10 cellular contexts compared by ENCODE assay signal in the genomic region with DNA sequence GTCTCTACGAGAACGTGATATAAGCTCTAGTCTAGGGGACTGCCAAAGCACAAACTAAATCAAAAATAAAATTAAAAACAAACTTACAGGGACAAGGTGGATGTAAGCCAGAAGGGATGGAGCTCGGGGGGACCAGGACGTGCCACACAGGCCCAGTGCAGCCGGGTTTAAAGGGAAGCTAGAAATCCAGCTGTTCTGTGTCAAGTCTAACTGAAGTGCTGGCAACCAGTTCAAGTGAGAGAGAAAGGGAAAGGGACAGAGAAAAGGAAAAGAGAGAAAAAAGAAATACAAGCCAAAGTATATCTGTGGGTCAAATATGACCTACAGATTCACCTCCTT.
A peak's percentile ranks its signal among the peaks of the same experiment; 100 is the strongest.
DNase-seq lines count a peak whose midpoint lies in the region; ATAC-seq and TF ChIP-seq lines count a peak whose summit lies in the region.
"Had no signal": no experiment of that assay in that cellular context is flagged by ENCODE, and none has a peak within 500 bp of the region (broad histone marks: within the 10 kb centered on the region; RNA-seq: fewer than 3 reads in every experiment).

No MANE protein-coding gene starts in this region.

- peaks cover 10% of the 10 kb centered on the region for H3K36me3 ChIP-seq in SJSA1
- no peaks in the 10 kb centered on the region for H3K36me3 ChIP-seq in esophagus squamous epithelium

- H3K27me3 Mint-ChIP-seq in osteocyte (ENCODE audit: unreplicated experiment) = no peaks in the 10 kb centered on the region

- no peak for ATAC-seq in HG03095 (IDR thresholded peaks at IDR 0.05; ENCODE audit: unreplicated experiment)
- no peak for ATAC-seq in GM18520 (IDR thresholded peaks at IDR 0.05; ENCODE audit: unreplicated experiment)

- peaks cover 75% of the 10 kb centered on the region for H3K4me1 Mint-ChIP-seq in osteocyte (ENCODE audit: unreplicated experiment)

- H3K27ac Mint-ChIP-seq in osteocyte (ENCODE audit: unreplicated experiment) = peak overlapping the region; percentile 90

- peak overlapping the region; percentile 36 for H3K4me3 Mint-ChIP-seq in osteocyte (ENCODE audit: unreplicated experiment)

- H3K4me1 ChIP-seq in SJSA1 (replicated peaks) = peaks cover 73% of the 10 kb centered on the region
- H3K4me1 ChIP-seq in esophagus squamous epithelium = peaks cover 16 to 99% (median 35%) of the 10 kb centered on the region in 3 donors

- H3K4me3 ChIP-seq in AG09309 (ENCODE audit: control insufficient read depth, low read depth, low read length) (peak overlapping the region; percentile 34), SJSA1 (peak overlapping the region; percentile 29), esophagus squamous epithelium (peak overlapping the region; percentile 11 to 59 (median 42)), foreskin fibroblast (ENCODE audit: low read depth in 1 of 2, low read length in 2 of 2) (peak overlapping the region in 1 of 2 donors; percentile 30)

- DNase-seq in AG09309 (ENCODE audit: low read depth) (no peak), SJSA1 (ENCODE audit: low read depth in 1 of 2, low spot score in 2 of 2) (no peak), esophagus squamous epithelium (lab: John Stamatoyannopoulos, UW) (no peak), osteocyte (ENCODE audit: extremely low spot score, unreplicated experiment) (no peak), foreskin fibroblast (no peak), KBM-7 (no peak)
- DNase-seq: activated CD4-positive, alpha-beta T cell treated with anti-CD3 and anti-CD28 coated beads, Interleukin-2, amount 50 U/mL, for 1 hour; COR-L47 had no signal

- no peaks in the 10 kb centered on the region for H3K27me3 ChIP-seq in SJSA1 (replicated peaks)
- H3K27me3 ChIP-seq in esophagus squamous epithelium = no peaks in the 10 kb centered on the region

- in situ Hi-C loops in KBM-7 (cut with MboI; ENCODE audit: low pct_unique_long_range_greater_than_20kb, low sequenced_read_pairs) = no loop called here

- TF ChIP-seq CTCF in AG09309 (IDR thresholded peaks at IDR 0.05; ENCODE audit: control insufficient read depth, insufficient read depth, low read depth, low read length, missing control alignments) (no peak), esophagus squamous epithelium (IDR thresholded peaks at IDR 0.05) (no peak), osteocyte (IDR thresholded peaks at IDR 0.05) (no peak), foreskin fibroblast (IDR thresholded peaks at IDR 0.05; ENCODE audit: low read depth, low read length) (no peak)

- no peaks in the 10 kb centered on the region for H3K36me3 Mint-ChIP-seq in osteocyte (ENCODE audit: unreplicated experiment)

- H3K9me3 Mint-ChIP-seq in osteocyte (ENCODE audit: unreplicated experiment) = no peaks in the 10 kb centered on the region

- no peaks in the 10 kb centered on the region for H3K9me3 ChIP-seq in SJSA1 (replicated peaks)
- no peaks in the 10 kb centered on the region for H3K9me3 ChIP-seq in esophagus squamous epithelium

- intact Hi-C loops in esophagus squamous epithelium (cut with DNase I) = no loop called here

- 29 to 31% methylated on average over 5 of the region's 5 CpGs for WGBS in esophagus squamous epithelium, 2 donors

- H3K27ac ChIP-seq in SJSA1 (peak overlapping the region; percentile 91), esophagus squamous epithelium (peak overlapping the region; percentile 59 to 85 (median 80))

- no peak for TF ChIP-seq POLR2A in esophagus squamous epithelium (IDR thresholded peaks at IDR 0.05)
